8 cellular contexts compared by ENCODE assay signal in genomic region chr2:73385486-73386341, GRCh38. TPM values are rescaled to one million over a fixed set of nuclear protein-coding genes. Genes with fewer than 3 reads are reported as not detected.
DNase-seq lines count a peak whose midpoint lies in the region; ATAC-seq and TF ChIP-seq lines count a peak whose summit lies in the region.

Gene ALMS1, plus strand, starts transcription at chr2:73385836. Its CDS starts 33 bp downstream, at chr2:73385869.

- H3K4me1 ChIP-seq in ES-I3 (ENCODE audit: insufficient read depth, low read length) (no peaks in the 10 kb centered on the region), Loucy (ENCODE audit: insufficient read depth, low read length, poor library complexity, severe bottlenecking) (peaks cover 32% of the 10 kb centered on the region), RWPE2 (ENCODE audit: insufficient read depth, poor library complexity, severe bottlenecking) (peaks cover 11% of the 10 kb centered on the region)

- peaks cover 22% of the 10 kb centered on the region for H4K20me1 ChIP-seq in Loucy (ENCODE audit: insufficient read depth, low read length, poor library complexity, severe bottlenecking)

- TF ChIP-seq CTCF in Loucy (conservative IDR thresholded peaks at IDR 0.05; ENCODE audit: low read length) (0 out of 2 replicates have a peak, but pooled peaks have one; percentile 13), RWPE2 (IDR thresholded peaks at IDR 0.05; ENCODE audit: poor library complexity, severe bottlenecking) (no peak), fibroblast of pulmonary artery (IDR thresholded peaks at IDR 0.05; ENCODE audit: low read length, missing control alignments) (no peak)

- H3K4me3 ChIP-seq in H7 (ENCODE audit: insufficient read depth, low read depth, low read length): peak within 1 kb of the TSS; percentile 94
- peak within 1 kb of the TSS; percentile 96 for H3K4me3 ChIP-seq in Loucy (ENCODE audit: low read length, poor library complexity, severe bottlenecking)
- peak within 1 kb of the TSS; percentile 55 for H3K4me3 ChIP-seq in RWPE2 (ENCODE audit: severe bottlenecking)
- peak within 1 kb of the TSS; percentile 95 for H3K4me3 ChIP-seq in fibroblast of pulmonary artery (replicated peaks; ENCODE audit: low read depth, low read length)

- H3K27ac Mint-ChIP-seq in activated T-helper 2 cell treated with anti-CD3 and anti-CD28 coated beads, Interferon-gamma antibody, Interleukin-2, Interleukin-4, amounts not matched to agents 10 μg/mL and 5 μg/mL and 100 μg/mL, durations not matched to agents 14 hours and 24 hours and 36 hours: peak within 1 kb of the TSS; percentile 90
- peak within 1 kb of the TSS; percentile 88 to 93 for H3K27ac Mint-ChIP-seq in natural killer cell treated with Interleukin-12 subunit alpha and Interleukin-12 subunit beta and Interleukin-15 and Interleukin-18, amount 100 ng/mL, for 72 hours

- H3K9ac ChIP-seq in ES-I3 (ENCODE audit: low read depth, low read length): peak within 1 kb of the TSS; percentile 93
- peak within 1 kb of the TSS; percentile 87 for H3K9ac ChIP-seq in Loucy (ENCODE audit: low read depth, low read length, poor library complexity, severe bottlenecking)

- no peaks in the 10 kb centered on the region for H3K9me2 ChIP-seq in Loucy (replicated peaks; ENCODE audit: low read depth, low read length)

- peak within 1 kb of the TSS; percentile 62 for H3K27ac ChIP-seq in RWPE2 (ENCODE audit: poor library complexity, severe bottlenecking)

- DNase-seq in H7: peak; percentile 95
- peak; percentile 92 for DNase-seq in RWPE2 (ENCODE audit: low spot score)
- DNase-seq in activated T-helper 2 cell treated with anti-CD3 and anti-CD28 coated beads, Interferon-gamma antibody, Interleukin-2, Interleukin-4, amounts not matched to agents 10 μg/mL and 5 μg/mL and 100 μg/mL, durations not matched to agents 14 hours and 24 hours and 36 hours (ENCODE audit: low spot score): peak; percentile 89
- DNase-seq in fibroblast of pulmonary artery (ENCODE audit: low read depth): peak; percentile 90
- peak; percentile 93 for DNase-seq in natural killer cell treated with Interleukin-12 subunit alpha and Interleukin-12 subunit beta and Interleukin-15 and Interleukin-18, amount 100 ng/mL, for 72 hours (ENCODE audit: low spot score)
- peak; percentile 84 for DNase-seq in stimulated activated naive CD4-positive, alpha-beta T cell treated with Interleukin-2 at 50 U/mL for 16 hours (lab: John Stamatoyannopoulos, UW)

- peaks cover 43% of the 10 kb centered on the region for H3K79me2 ChIP-seq in Loucy (ENCODE audit: insufficient read depth, low read length)

- H3K36me3 ChIP-seq in ES-I3 (ENCODE audit: insufficient read depth, low read length) (no peaks in the 10 kb centered on the region), H7 (replicated peaks; ENCODE audit: control insufficient read depth, insufficient read depth, low read length) (no peaks in the 10 kb centered on the region), Loucy (ENCODE audit: insufficient read depth, low read length) (no peaks in the 10 kb centered on the region), RWPE2 (ENCODE audit: low read depth) (no peaks in the 10 kb centered on the region)

- peak within 1 kb of the TSS; percentile 97 for H2AFZ ChIP-seq in Loucy (ENCODE audit: low read length)

- no peaks in the 10 kb centered on the region for H3K36me3 Mint-ChIP-seq in activated T-helper 2 cell treated with anti-CD3 and anti-CD28 coated beads, Interferon-gamma antibody, Interleukin-2, Interleukin-4, amounts not matched to agents 10 μg/mL and 5 μg/mL and 100 μg/mL, durations not matched to agents 14 hours and 24 hours and 36 hours (ENCODE audit: low read depth)
- no peaks in the 10 kb centered on the region for H3K36me3 Mint-ChIP-seq in natural killer cell treated with Interleukin-12 subunit alpha and Interleukin-12 subunit beta and Interleukin-15 and Interleukin-18, amount 100 ng/mL, for 72 hours

- H3F3A ChIP-seq in Loucy (ENCODE audit: low read depth): no peaks in the 10 kb centered on the region

- H3K4me3 Mint-ChIP-seq in activated T-helper 2 cell treated with anti-CD3 and anti-CD28 coated beads, Interferon-gamma antibody, Interleukin-2, Interleukin-4, amounts not matched to agents 10 μg/mL and 5 μg/mL and 100 μg/mL, durations not matched to agents 14 hours and 24 hours and 36 hours (ENCODE audit: low read depth): peak within 1 kb of the TSS; percentile 89
- peak within 1 kb of the TSS; percentile 94 for H3K4me3 Mint-ChIP-seq in natural killer cell treated with Interleukin-12 subunit alpha and Interleukin-12 subunit beta and Interleukin-15 and Interleukin-18, amount 100 ng/mL, for 72 hours

- no peaks in the 10 kb centered on the region for H3K9me3 Mint-ChIP-seq in activated T-helper 2 cell treated with anti-CD3 and anti-CD28 coated beads, Interferon-gamma antibody, Interleukin-2, Interleukin-4, amounts not matched to agents 10 μg/mL and 5 μg/mL and 100 μg/mL, durations not matched to agents 14 hours and 24 hours and 36 hours
- H3K9me3 Mint-ChIP-seq in natural killer cell treated with Interleukin-12 subunit alpha and Interleukin-12 subunit beta and Interleukin-15 and Interleukin-18, amount 100 ng/mL, for 72 hours: no peaks in the 10 kb centered on the region

- peaks cover 9% of the 10 kb centered on the region for H3K27me3 Mint-ChIP-seq in activated T-helper 2 cell treated with anti-CD3 and anti-CD28 coated beads, Interferon-gamma antibody, Interleukin-2, Interleukin-4, amounts not matched to agents 10 μg/mL and 5 μg/mL and 100 μg/mL, durations not matched to agents 14 hours and 24 hours and 36 hours (ENCODE audit: low read depth)
- H3K27me3 Mint-ChIP-seq in natural killer cell treated with Interleukin-12 subunit alpha and Interleukin-12 subunit beta and Interleukin-15 and Interleukin-18, amount 100 ng/mL, for 72 hours: peaks cover 14 to 22% of the 10 kb centered on the region in 2 donors

- H3K9me3 ChIP-seq in ES-I3 (ENCODE audit: control insufficient read depth, insufficient read depth, low read length) (no peaks in the 10 kb centered on the region), Loucy (ENCODE audit: insufficient read depth, low read depth, low read length) (no peaks in the 10 kb centered on the region), RWPE2 (ENCODE audit: severe bottlenecking) (no peaks in the 10 kb centered on the region)

- H3K4me1 Mint-ChIP-seq in activated T-helper 2 cell treated with anti-CD3 and anti-CD28 coated beads, Interferon-gamma antibody, Interleukin-2, Interleukin-4, amounts not matched to agents 10 μg/mL and 5 μg/mL and 100 μg/mL, durations not matched to agents 14 hours and 24 hours and 36 hours (ENCODE audit: low read depth): peaks cover 27% of the 10 kb centered on the region
- peaks cover 13 to 35% of the 10 kb centered on the region in 2 donors for H3K4me1 Mint-ChIP-seq in natural killer cell treated with Interleukin-12 subunit alpha and Interleukin-12 subunit beta and Interleukin-15 and Interleukin-18, amount 100 ng/mL, for 72 hours (ENCODE audit: low read depth in 2 of 2)

- peak; percentile 87 for ATAC-seq in RWPE2 (ENCODE audit: low read depth)
- peak; percentile 96 for ATAC-seq in natural killer cell treated with Interleukin-12 subunit alpha and Interleukin-12 subunit beta and Interleukin-15 and Interleukin-18, amount 100 ng/mL, for 72 hours

- peaks cover 6% of the 10 kb centered on the region for H3K27me3 ChIP-seq in H7 (ENCODE audit: control insufficient read depth, insufficient read depth, low read length)
- peaks cover 29% of the 10 kb centered on the region for H3K27me3 ChIP-seq in Loucy (ENCODE audit: insufficient read depth, low read length, poor library complexity, severe bottlenecking)
- H3K27me3 ChIP-seq in RWPE2 (ENCODE audit: insufficient read depth, poor library complexity, severe bottlenecking): no peaks in the 10 kb centered on the region

- peak within 1 kb of the TSS; percentile 82 for H3K4me2 ChIP-seq in Loucy (ENCODE audit: low read depth, low read length, poor library complexity, severe bottlenecking)

- intact Hi-C loops in activated T-helper 2 cell treated with anti-CD3 and anti-CD28 coated beads, Interferon-gamma antibody, Interleukin-2, Interleukin-4, amounts not matched to agents 10 μg/mL and 5 μg/mL and 100 μg/mL, durations not matched to agents 14 hours and 24 hours and 36 hours (cut with micrococcal nuclease): loop anchor here (1.0 kb wide), 3 partner anchors 92 to 171 kb away; partner anchors contain the start of genes EGR4, PRADC1 and SMYD5

RNA-seq across cellular contexts. Expression of gene ALMS1, which starts in this region (rescaled TPM):
- 29.7 and 34.1 TPM in 2 replicates for total RNA-seq in H7 (2014; rRNA removed; shearing (Covaris generic))
- 19.0 and 21.6 TPM in 2 replicates for total RNA-seq in activated T-helper 2 cell treated with anti-CD3 and anti-CD28 coated beads, Interferon-gamma antibody, Interleukin-2, Interleukin-4, amounts not matched to agents 10 μg/mL and 5 μg/mL and 100 μg/mL, durations not matched to agents 14 hours and 24 hours and 36 hours
- total RNA-seq in natural killer cell treated with Interleukin-12 subunit alpha and Interleukin-12 subunit beta and Interleukin-15 and Interleukin-18, amount 100 ng/mL, for 72 hours: 10 to 100 TPM; 20.4 to 29.0 TPM

Comparison
In these comparisons a context has a peak if more than half of its experiments do, and no peak if none do; other contexts are left out.
1. Peak in every context shown above with its lines: DNase-seq, ATAC-seq, H3K4me3 ChIP-seq and H3K27ac ChIP-seq.